Comparison of ENCODE assay signal across 13 cellular contexts in the genomic region with DNA sequence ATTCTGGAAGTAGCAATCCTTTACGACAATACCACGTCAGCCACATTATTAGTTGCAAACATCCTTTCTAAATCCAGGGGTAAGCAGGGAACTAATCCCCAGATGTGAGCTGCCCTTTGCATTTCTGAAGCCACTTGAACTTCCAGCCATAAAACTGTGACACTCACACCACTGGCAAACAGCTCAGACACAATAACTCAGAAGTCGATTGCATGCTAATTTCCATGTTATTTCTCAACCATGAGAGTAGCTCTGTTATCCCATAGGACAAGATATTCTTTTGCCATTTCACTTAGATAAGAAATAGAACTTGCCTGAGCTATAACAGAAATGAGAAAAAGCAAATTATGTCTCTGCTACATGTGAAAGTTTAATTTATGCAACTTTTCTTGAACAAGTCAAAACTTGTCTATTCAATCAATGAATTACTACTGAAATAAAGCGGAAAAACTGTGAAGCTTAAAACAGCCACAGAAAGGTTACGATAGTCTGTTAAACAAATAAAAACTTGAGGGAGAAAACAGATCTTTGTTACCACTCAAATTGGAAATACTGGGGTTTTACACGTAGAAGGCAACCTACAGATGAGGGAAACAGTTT.
DNase-seq lines count a peak whose midpoint lies in the region; ATAC-seq and TF ChIP-seq lines count a peak whose summit lies in the region.
"Had no signal": no experiment of that assay in that cellular context is flagged by ENCODE, and none has a peak within 500 bp of the region (broad histone marks: within the 10 kb centered on the region; RNA-seq: fewer than 3 reads in every experiment).

No MANE protein-coding gene starts in this region.

- H3K27ac ChIP-seq in vagina (peak overlapping the region; percentile 8), foreskin keratinocyte (no peak overlapping the region)
- H3K27ac ChIP-seq: gastrocnemius medialis, right atrium auricular region had no signal

- CTCF ChIA-PET in activated CD4-positive, alpha-beta memory T cell treated with anti-CD3 and anti-CD28 coated beads, Interleukin-2, amount 10 ng/mL, durations not matched to agents 7 days and 5 days (lab: Charles Lee), result interaction anchor here (1.1 to 1.8 kb wide), 9 partner anchors 8 to 54 kb away, joined by 3 to 10 read pairs (median 4); no protein-coding TSS in a partner anchor

- peak; percentile 36 for ATAC-seq in left colon
- no peak for ATAC-seq in foreskin keratinocyte
- ATAC-seq: gastrocnemius medialis, HCT116 had no signal

- H3K4me1 ChIP-seq in vagina (peaks cover 20% of the 10 kb centered on the region), foreskin keratinocyte (peaks cover 4% of the 10 kb centered on the region)
- H3K4me1 ChIP-seq: gastrocnemius medialis, right atrium auricular region had no signal

- H3K9me3 Mint-ChIP-seq in activated naive CD4-positive, alpha-beta T cell treated with anti-CD3 and anti-CD28 coated beads, Interleukin-2, amount 50 U/mL, for 24 hours, result peaks cover 6% of the 10 kb centered on the region
- peaks cover 5% of the 10 kb centered on the region for H3K9me3 Mint-ChIP-seq in activated CD4-positive, alpha-beta memory T cell treated with anti-CD3 and anti-CD28 coated beads, Interleukin-2, amount 10 ng/mL, durations not matched to agents 7 days and 5 days

- intact Hi-C loops in left colon (cut with DNase I, micrococcal nuclease), result no loop called here
- intact Hi-C loops in vagina (cut with DNase I), result no loop called here

- POLR2A ChIA-PET in activated CD4-positive, alpha-beta memory T cell treated with anti-CD3 and anti-CD28 coated beads, Interleukin-2, amount 10 ng/mL, durations not matched to agents 7 days and 5 days (lab: Charles Lee), result interaction anchor here (1.0 to 7.0 kb wide), 16 partner anchors 8 to 377 kb away, joined by 3 to 78 read pairs (median 7); a partner anchor contains a TSS

- no peak for TF ChIP-seq POLR2A in vagina (IDR thresholded peaks at IDR 0.05)

- DNase-seq in activated naive CD4-positive, alpha-beta T cell (lab: John Stamatoyannopoulos, UW), result no peak
- DNase-seq in activated CD4-positive, alpha-beta memory T cell treated with anti-CD3 and anti-CD28 coated beads, Interleukin-2, amount 10 ng/mL, durations not matched to agents 7 days and 5 days, result no peak
- no peak for DNase-seq in left colon
- DNase-seq in vagina (ENCODE audit: extremely low spot score in 2 of 2), result no peak
- DNase-seq in Ammon's horn (ENCODE audit: low spot score), result no peak
- no peak for DNase-seq in foreskin keratinocyte
- DNase-seq in NCI-H526 treated with DMSO at 0.1 percent for 48 hours (lab: John Stamatoyannopoulos, UW), result no peak
- DNase-seq: gastrocnemius medialis, NCI-H1092 had no signal

- no peaks in the 10 kb centered on the region for H3K9me3 ChIP-seq in vagina
- H3K9me3 ChIP-seq: gastrocnemius medialis had no signal

- no peaks in the 10 kb centered on the region for H3K36me3 ChIP-seq in vagina
- H3K36me3 ChIP-seq: gastrocnemius medialis, right atrium auricular region had no signal

- peaks cover 100% of the 10 kb centered on the region for H3K4me1 Mint-ChIP-seq in activated naive CD4-positive, alpha-beta T cell treated with anti-CD3 and anti-CD28 coated beads, Interleukin-2, amount 50 U/mL, for 24 hours
- peaks cover 90% of the 10 kb centered on the region for H3K4me1 Mint-ChIP-seq in activated CD4-positive, alpha-beta memory T cell treated with anti-CD3 and anti-CD28 coated beads, Interleukin-2, amount 10 ng/mL, durations not matched to agents 7 days and 5 days

- no peak overlapping the region for H3K4me3 ChIP-seq in vagina
- H3K4me3 ChIP-seq: gastrocnemius medialis, lung, right atrium auricular region had no signal

- peak overlapping the region; percentile 84 for H3K4me3 Mint-ChIP-seq in activated naive CD4-positive, alpha-beta T cell treated with anti-CD3 and anti-CD28 coated beads, Interleukin-2, amount 50 U/mL, for 24 hours
- H3K4me3 Mint-ChIP-seq in activated CD4-positive, alpha-beta memory T cell treated with anti-CD3 and anti-CD28 coated beads, Interleukin-2, amount 10 ng/mL, durations not matched to agents 7 days and 5 days, result peak overlapping the region; percentile 65

- no peaks in the 10 kb centered on the region for H3K27me3 Mint-ChIP-seq in activated naive CD4-positive, alpha-beta T cell treated with anti-CD3 and anti-CD28 coated beads, Interleukin-2, amount 50 U/mL, for 24 hours
- H3K27me3 Mint-ChIP-seq in activated CD4-positive, alpha-beta memory T cell treated with anti-CD3 and anti-CD28 coated beads, Interleukin-2, amount 10 ng/mL, durations not matched to agents 7 days and 5 days, result no peaks in the 10 kb centered on the region

- TF ChIP-seq CTCF in vagina (IDR thresholded peaks at IDR 0.05) (no peak), foreskin keratinocyte (conservative IDR thresholded peaks at IDR 0.05) (no peak)

- H3K36me3 Mint-ChIP-seq in activated naive CD4-positive, alpha-beta T cell treated with anti-CD3 and anti-CD28 coated beads, Interleukin-2, amount 50 U/mL, for 24 hours, result peaks cover 31% of the 10 kb centered on the region
- peaks cover 64% of the 10 kb centered on the region for H3K36me3 Mint-ChIP-seq in activated CD4-positive, alpha-beta memory T cell treated with anti-CD3 and anti-CD28 coated beads, Interleukin-2, amount 10 ng/mL, durations not matched to agents 7 days and 5 days (ENCODE audit: low read depth)

- H3K27me3 ChIP-seq in vagina (no peaks in the 10 kb centered on the region), foreskin keratinocyte (no peaks in the 10 kb centered on the region)
- H3K27me3 ChIP-seq: gastrocnemius medialis, right atrium auricular region had no signal

- H3K27ac Mint-ChIP-seq in activated naive CD4-positive, alpha-beta T cell treated with anti-CD3 and anti-CD28 coated beads, Interleukin-2, amount 50 U/mL, for 24 hours, result peak overlapping the region; percentile 96
- peak overlapping the region; percentile 95 for H3K27ac Mint-ChIP-seq in activated CD4-positive, alpha-beta memory T cell treated with anti-CD3 and anti-CD28 coated beads, Interleukin-2, amount 10 ng/mL, durations not matched to agents 7 days and 5 days
